Comparison of ENCODE assay signal across 1 cellular context in the genomic region with DNA sequence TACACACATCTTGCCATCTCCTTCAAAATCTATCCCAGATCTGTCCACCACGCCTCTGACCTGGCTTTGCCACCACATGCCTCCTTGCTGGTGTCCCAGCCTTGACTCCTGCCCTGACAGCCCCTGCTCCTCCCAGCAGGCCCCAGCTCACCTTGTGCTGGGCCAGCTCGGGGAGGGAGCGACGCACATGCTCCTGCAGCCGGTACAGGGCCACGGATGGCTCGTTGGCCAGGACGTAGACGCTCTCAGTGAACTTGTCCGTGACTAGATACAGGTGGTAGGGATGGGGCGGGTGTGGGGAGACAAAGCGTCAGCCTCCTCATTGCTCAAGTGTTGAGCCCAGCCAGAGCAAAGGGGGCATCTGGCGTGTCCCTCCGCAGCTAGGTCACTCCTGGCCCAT.
TF ChIP-seq lines count a peak whose summit lies in the region.

No MANE protein-coding gene starts in this region.

TF ChIP-seq in H1, 55 proteins besides CTCF, POLR2A, EP300 and RAD21:
- no peak for TF ChIP-seq KDM1A (IDR thresholded peaks at IDR 0.05; ENCODE audit: borderline replicate concordance, low read length)
- TF ChIP-seq JUN (IDR thresholded peaks at IDR 0.05; ENCODE audit: low read depth, low read length): no peak
- TF ChIP-seq RBBP5 (IDR thresholded peaks at IDR 0.05; ENCODE audit: borderline replicate concordance, low read depth, low read length): no peak
TF ChIP-seq in H1: peak in this region for 0.
